Comparison of ENCODE assay signal across 8 cellular contexts in genomic region chrX:66638591-66639500, GRCh38. TPM values are rescaled to one million over a fixed set of nuclear protein-coding genes. Genes with fewer than 3 reads are reported as not detected.
DNase-seq lines count a peak whose midpoint lies in the region; ATAC-seq and TF ChIP-seq lines count a peak whose summit lies in the region.

Gene EDA2R (minus strand): TSS chrX:66639078. CDS start chrX:66616020, 23,058 bp downstream.

- H3K27ac ChIP-seq in osteoblast (ENCODE audit: low read depth, low read length): peak within 1 kb of the TSS; percentile 54

- H3K36me3 ChIP-seq in osteoblast (ENCODE audit: insufficient read depth, low read length): no peaks in the 10 kb centered on the region

- TF ChIP-seq CTCF in GM20000 (IDR thresholded peaks at IDR 0.05; ENCODE audit: extremely low read depth, missing control alignments) (no peak), osteoblast (IDR thresholded peaks at IDR 0.05; ENCODE audit: extremely low read depth, low read depth, low read length) (no peak)

- H3K79me2 ChIP-seq in osteoblast (ENCODE audit: insufficient read depth, low read length): peaks cover 9% of the 10 kb centered on the region

- H2AFZ ChIP-seq in osteoblast (ENCODE audit: low read length): peak within 1 kb of the TSS; percentile 53

- H3K4me3 ChIP-seq in osteoblast (ENCODE audit: insufficient read depth, low read length): peak within 1 kb of the TSS; percentile 65

- peak; percentile 95 for ATAC-seq in HG03521 (IDR thresholded peaks at IDR 0.05; ENCODE audit: unreplicated experiment)

- peak; percentile 85 for DNase-seq in EH (ENCODE audit: low read depth)
- peak; percentile 70 for DNase-seq in GM20000 (ENCODE audit: low spot score)
- peak; percentile 25 to 30 for DNase-seq in activated T-cell treated with anti-CD3 and anti-CD28 coated beads, Interleukin-2, amount 50 U/mL, for 48 hours
- DNase-seq in fibroblast of the conjunctiva (ENCODE audit: low read depth): peak; percentile 85
- peak; percentile 29 for DNase-seq in osteoblast (ENCODE audit: insufficient read length, low spot score, missing footprints)
- no peak for DNase-seq in cortex of kidney (lab: John Stamatoyannopoulos, UW)
- DNase-seq in HEK293T (ENCODE audit: extremely low spot score): no peak

- no peaks in the 10 kb centered on the region for H3K27me3 ChIP-seq in osteoblast (ENCODE audit: insufficient read depth, low read length)

- no peaks in the 10 kb centered on the region for H3K9me3 ChIP-seq in osteoblast (ENCODE audit: low read depth, low read length)

- peaks cover 15% of the 10 kb centered on the region for H3K4me1 ChIP-seq in osteoblast (ENCODE audit: insufficient read depth, low read length)

- POLR2A ChIA-PET in HEK293T (lab: Yijun Ruan, JAX): no interaction called here

- H4K20me1 ChIP-seq in osteoblast (ENCODE audit: insufficient read depth, low read length): no peaks in the 10 kb centered on the region

- H3K4me2 ChIP-seq in osteoblast (ENCODE audit: insufficient read depth, low read length): peak within 1 kb of the TSS; percentile 68

- CTCF ChIA-PET in HEK293T (lab: Yijun Ruan, JAX): no interaction called here

TF ChIP-seq in HEK293T, 16 proteins besides CTCF, POLR2A, EP300 and RAD21:
- TF ChIP-seq PKNOX1 (IDR thresholded peaks at IDR 0.05): no peak
- no peak for TF ChIP-seq BHLHE40 (IDR thresholded peaks at IDR 0.05; ENCODE audit: borderline replicate concordance)
- TF ChIP-seq FOXK2 (IDR thresholded peaks at IDR 0.05): no peak
- no peak for TF ChIP-seq FOXA1 (IDR thresholded peaks at IDR 0.05)
- no peak for TF ChIP-seq NFRKB (IDR thresholded peaks at IDR 0.05)
- no peak for TF ChIP-seq ELF4 (IDR thresholded peaks at IDR 0.05)
- no peak for TF ChIP-seq HDGF (IDR thresholded peaks at IDR 0.05; ENCODE audit: borderline replicate concordance)
- TF ChIP-seq CTBP1 (IDR thresholded peaks at IDR 0.05; ENCODE audit: borderline replicate concordance): no peak
- TF ChIP-seq LEF1 (IDR thresholded peaks at IDR 0.05; ENCODE audit: borderline replicate concordance): no peak
- no peak for TF ChIP-seq SUZ12 (IDR thresholded peaks at IDR 0.05)
- TF ChIP-seq FOXM1 (IDR thresholded peaks at IDR 0.05; ENCODE audit: borderline replicate concordance): no peak
- no peak for TF ChIP-seq TARDBP (IDR thresholded peaks at IDR 0.05)
- TF ChIP-seq ZNF384 (IDR thresholded peaks at IDR 0.05): no peak
- TF ChIP-seq L3MBTL2 (conservative IDR thresholded peaks at IDR 0.05): no peak
- no peak for TF ChIP-seq SP1 (IDR thresholded peaks at IDR 0.05)
- no peak for TF ChIP-seq ARNT (IDR thresholded peaks at IDR 0.05)

RNA-seq across cellular contexts. Expression of gene EDA2R, which starts in this region (rescaled TPM):
- 13.4 and 17.1 TPM in 2 replicates for total RNA-seq in osteoblast

Comparison
In these comparisons a context has a peak if more than half of its experiments do, and no peak if none do; other contexts are left out.
1. DNase-seq: peak in EH (single experiment), GM20000 (single experiment), activated T-cell treated with anti-CD3 and anti-CD28 coated beads, Interleukin-2, amount 50 U/mL, for 48 hours (2 of 2), fibroblast of the conjunctiva (single experiment) and osteoblast (single experiment); none in cortex of kidney (single experiment) and HEK293T (single experiment).